ENCODE assay signal across 17 cellular contexts in genomic region chr4:84325625-84326024, GRCh38.
"Had no signal": no experiment of that assay in that cellular context is flagged by ENCODE, and none has a peak within 500 bp of the region (broad histone marks: within the 10 kb centered on the region; RNA-seq: fewer than 3 reads in every experiment).

No MANE protein-coding gene starts in this region.

- H3K36me3 Mint-ChIP-seq: IgD-negative memory B cell had no signal

- ATAC-seq: K562, Panc1 had no signal

- H3K27ac ChIP-seq: HL-60, KMS-11, RWPE1, SJCRH30 had no signal

- FAIRE-seq: HTR-8/SVneo, K562 had no signal

- H3K27ac Mint-ChIP-seq: IgD-negative memory B cell had no signal

- H3K4me3 ChIP-seq: K562, SJCRH30 had no signal

- H3K27me3 ChIP-seq: SJCRH30 had no signal

- H3K9ac ChIP-seq: KMS-11 had no signal

- H3K4me3 Mint-ChIP-seq: IgD-negative memory B cell had no signal

- DNase-seq: Kasumi-1, MM.1S, NCI-H1092 treated with DMSO at 0.1 percent for 48 hours, NCI-H187, NCI-H2029, NCI-H2081 treated with DMSO at 0.1 percent for 48 hours, NCI-H345, NCI-H526, SHP77 treated with DMSO at 0.1 percent for 48 hours, SJCRH30 had no signal

- H3K9me3 ChIP-seq: SJCRH30 had no signal

- H3K36me3 ChIP-seq: SJCRH30 had no signal

- H3K4me1 Mint-ChIP-seq: IgD-negative memory B cell had no signal

- H3K4me2 ChIP-seq: KMS-11 had no signal

- H3K27me3 Mint-ChIP-seq: IgD-negative memory B cell had no signal

- H3K4me1 ChIP-seq: SJCRH30 had no signal
